Comparison of ENCODE assay signal across 16 cellular contexts in the genomic region with DNA sequence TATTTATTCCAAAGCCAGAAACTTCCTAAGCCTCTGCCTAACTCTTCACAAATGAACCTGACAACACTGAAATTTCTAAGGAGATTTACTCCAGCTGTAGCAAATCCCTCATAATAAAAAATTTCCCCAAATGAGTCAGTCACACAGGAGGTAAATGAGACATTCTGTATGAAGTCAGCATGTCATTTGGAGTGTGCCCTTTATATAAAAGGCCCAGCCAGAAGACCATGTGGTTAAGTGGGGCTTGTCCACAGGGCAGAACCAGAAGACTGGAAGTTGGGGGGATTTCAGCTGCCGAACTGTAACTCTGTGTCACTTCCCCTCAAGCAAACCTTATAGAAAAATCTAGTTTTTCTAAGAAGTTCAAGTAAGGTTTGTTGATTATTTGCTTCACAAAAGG. TPM values are rescaled to one million over a fixed set of nuclear protein-coding genes. Genes with fewer than 3 reads are reported as not detected.
DNase-seq lines count a peak whose midpoint lies in the region; ATAC-seq, FAIRE-seq and TF ChIP-seq lines count a peak whose summit lies in the region.
"Had no signal": no experiment of that assay in that cellular context is flagged by ENCODE, and none has a peak within 500 bp of the region (broad histone marks: within the 10 kb centered on the region; RNA-seq: fewer than 3 reads in every experiment).

No MANE protein-coding gene starts in this region.

- no peak overlapping the region for H3K4me2 ChIP-seq in trophoblast cell (ENCODE audit: low read length)

- no peak overlapping the region for H2AFZ ChIP-seq in trophoblast cell (ENCODE audit: insufficient read depth, low read length, poor library complexity)

- no peak overlapping the region for H3K14ac ChIP-seq in trophoblast cell (ENCODE audit: low read length)

- peaks cover 19 to 100% (median 95%) of the 10 kb centered on the region in 4 donors for H3K4me1 ChIP-seq in esophagus muscularis mucosa
- H3K4me1 ChIP-seq in trophoblast cell (ENCODE audit: control insufficient read depth in 1 of 2, insufficient read depth in 2 of 2, low read length in 2 of 2), result peaks cover 11 to 21% of the 10 kb centered on the region in 2 experiments

- H4K8ac ChIP-seq in trophoblast cell (ENCODE audit: low read depth, low read length), result no peak overlapping the region

- no peak overlapping the region for H3K23ac ChIP-seq in trophoblast cell (ENCODE audit: low read length)

- FAIRE-seq in RCC 7860 (lab: Jason Lieb, UNC), result peak; percentile 94
- FAIRE-seq: HTR-8/SVneo had no signal

- H4K12ac ChIP-seq in trophoblast cell (ENCODE audit: low read depth, low read length), result no peak overlapping the region

- H2AK5ac ChIP-seq in trophoblast cell (ENCODE audit: low read length), result no peak overlapping the region

- no peak overlapping the region for H3K9ac ChIP-seq in trophoblast cell (ENCODE audit: low read length)

- H4K91ac ChIP-seq in trophoblast cell (ENCODE audit: low read depth, low read length), result no peak overlapping the region

- H2BK5ac ChIP-seq in trophoblast cell (ENCODE audit: low read depth, low read length, poor library complexity), result no peak overlapping the region

- no peaks in the 10 kb centered on the region for H3K79me2 ChIP-seq in trophoblast cell (ENCODE audit: control insufficient read depth, insufficient read depth, low read length, poor library complexity)

- peaks cover 0 to 6% (median 3%) of the 10 kb centered on the region in 4 donors for H3K36me3 ChIP-seq in esophagus muscularis mucosa
- peaks cover 2 to 7% of the 10 kb centered on the region in 2 experiments for H3K36me3 ChIP-seq in trophoblast cell (ENCODE audit: control insufficient read depth in 1 of 2, insufficient read depth in 2 of 2, low read length in 2 of 2)
- H3K36me3 ChIP-seq: ascending aorta had no signal

- H3K4me3 ChIP-seq in esophagus muscularis mucosa, result no peak overlapping the region
- no peak overlapping the region for H3K4me3 ChIP-seq in trophoblast cell (ENCODE audit: low read depth, low read length)
- H3K4me3 ChIP-seq: ascending aorta, tibial nerve had no signal

- in situ Hi-C loops in Caki2 (cut with HindIII; ENCODE audit: low pct_unique_long_range_greater_than_20kb, low sequenced_read_pairs), result no loop called here
- in situ Hi-C loops in G401 (cut with HindIII; ENCODE audit: low sequenced_read_pairs), result no loop called here

- H3K79me1 ChIP-seq in trophoblast cell (ENCODE audit: low read length), result no peaks in the 10 kb centered on the region

- peak; percentile 64 for DNase-seq in Caki2 (ENCODE audit: low read depth)
- peak; percentile 94 for DNase-seq in RCC 7860 (ENCODE audit: low spot score)
- DNase-seq in esophagus muscularis mucosa (ENCODE audit: extremely low spot score), result no peak
- peak; percentile 16 to 39 for DNase-seq in trophoblast cell
- no peak for DNase-seq in NCI-H345 (lab: John Stamatoyannopoulos, UW)
- no peak for DNase-seq in G401 (ENCODE audit: low spot score)
- DNase-seq in SIG-M5 (lab: John Stamatoyannopoulos, UW), result no peak
- DNase-seq: activated CD4-positive, alpha-beta T cell treated with anti-CD3 and anti-CD28 coated beads, Interleukin-2, amount 50 U/mL, for 48 hours; DMS 273 treated with DMSO at 0.1 percent for 48 hours; NCI-H2029 treated with DMSO at 0.1 percent for 48 hours; stimulated activated CD4-positive, alpha-beta T cell treated with anti-CD3 and anti-CD28 coated beads, Interleukin-1b, Interleukin-23, amount 100 ng/mL, for 48 hours had no signal

- TF ChIP-seq EP300 in esophagus muscularis mucosa (IDR thresholded peaks at IDR 0.05), result no peak

- no peak overlapping the region for H2BK120ac ChIP-seq in trophoblast cell (ENCODE audit: insufficient read depth, low read length, poor library complexity)

- no peak for ATAC-seq in HG03378 (IDR thresholded peaks at IDR 0.05; ENCODE audit: unreplicated experiment)
- ATAC-seq: Right ventricle myocardium inferior had no signal

- TF ChIP-seq POLR2A in esophagus muscularis mucosa (IDR thresholded peaks at IDR 0.05; ENCODE audit: low read depth), result no peak

- no peak overlapping the region for H2BK12ac ChIP-seq in trophoblast cell (ENCODE audit: low read length)

- H3K27me3 ChIP-seq in esophagus muscularis mucosa (no peaks in the 10 kb centered on the region), trophoblast cell (ENCODE audit: insufficient read depth, low read length) (no peaks in the 10 kb centered on the region)
- H3K27me3 ChIP-seq: ascending aorta, tibial nerve had no signal

- peak overlapping the region; percentile 87 to 98 (median 93) for H3K27ac ChIP-seq in esophagus muscularis mucosa (replicated peaks in 1 of 4)
- no peak overlapping the region for H3K27ac ChIP-seq in trophoblast cell (ENCODE audit: low read depth, low read length)
- H3K27ac ChIP-seq: ascending aorta had no signal

- H3K18ac ChIP-seq in trophoblast cell (ENCODE audit: low read length), result no peak overlapping the region

- intact Hi-C loops in esophagus muscularis mucosa (cut with DNase I), result no loop called here

- no peak for TF ChIP-seq CTCF in esophagus muscularis mucosa (IDR thresholded peaks at IDR 0.05)

- 28% methylated on average over 1 of the region's 1 CpG for WGBS in esophagus muscularis mucosa
- WGBS in trophoblast cell (ENCODE audit: extremely low coverage, insufficient coverage, insufficient read length), result no CpG with 5 or more reads among the region's 1 CpG

- no peak overlapping the region for H3K4ac ChIP-seq in trophoblast cell (ENCODE audit: low read depth, low read length)

- H3K9me3 ChIP-seq in esophagus muscularis mucosa (no peaks in the 10 kb centered on the region), trophoblast cell (ENCODE audit: insufficient read depth, low read depth, low read length) (no peaks in the 10 kb centered on the region)
- H3K9me3 ChIP-seq: ascending aorta, tibial nerve had no signal

RNA-seq across cellular contexts. Expression of a gene that starts 30.2 kb away (rescaled TPM):
- total RNA-seq in Caki2 (2014; rRNA removed; shearing (Covaris generic); ENCODE audit: low replicate concordance), result 60.0 and 69.1 TPM in 2 replicates
- total RNA-seq in esophagus muscularis mucosa, result 100 to 1,000 TPM; 195 to 440 (median 314) TPM
- 51.2 and 55.2 TPM in 2 replicates for polyA plus RNA-seq in trophoblast cell (2013)
- total RNA-seq in G401 (2014; rRNA removed; shearing (Covaris generic)), result 5.3 and 7.9 TPM in 2 replicates

Comparison
In these comparisons a context has a peak if more than half of its experiments do, and no peak if none do; other contexts are left out.
1. DNase-seq: peak in Caki2 (single experiment), RCC 7860 (single experiment) and trophoblast cell (2 of 2); none in esophagus muscularis mucosa (single experiment), NCI-H345 (single experiment), G401 (single experiment) and SIG-M5 (single experiment).